Comparison of ENCODE assay signal across 12 cellular contexts in the genomic region with DNA sequence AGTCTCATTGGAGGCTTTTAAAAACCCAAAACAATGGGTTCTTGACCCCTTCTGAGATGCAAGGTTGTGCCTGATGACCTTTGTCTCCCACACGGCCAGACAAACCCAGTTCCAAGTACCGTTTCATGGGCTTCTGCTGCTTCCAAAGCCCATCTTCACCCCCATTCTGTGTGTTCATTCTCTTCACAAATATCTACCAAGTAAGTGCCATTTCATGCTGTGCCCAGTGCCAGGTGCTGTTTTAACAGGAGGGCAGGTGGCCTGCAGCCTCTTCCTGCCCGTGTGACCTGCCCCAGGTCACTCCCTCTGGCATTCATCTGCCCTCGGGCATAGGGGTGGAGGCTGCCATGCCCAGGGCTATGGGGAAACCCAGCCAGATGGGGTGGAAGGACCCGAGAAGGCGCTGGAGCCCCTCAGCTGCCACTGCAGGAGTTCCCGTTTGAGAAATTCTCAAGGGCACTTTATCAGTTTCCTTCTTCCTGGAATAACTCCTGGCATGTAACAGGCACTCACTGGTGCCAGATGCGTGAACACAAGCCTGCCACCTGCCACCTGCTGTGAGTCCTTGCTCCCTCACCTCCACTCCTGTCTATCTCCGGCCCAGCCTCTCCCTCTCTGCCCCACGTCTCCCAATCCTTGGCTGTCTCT. TPM values are rescaled to one million over a fixed set of nuclear protein-coding genes. Genes with fewer than 3 reads are reported as not detected.
DNase-seq lines count a peak whose midpoint lies in the region; ATAC-seq and TF ChIP-seq lines count a peak whose summit lies in the region.
"Had no signal": no experiment of that assay in that cellular context is flagged by ENCODE, and none has a peak within 500 bp of the region (broad histone marks: within the 10 kb centered on the region; RNA-seq: fewer than 3 reads in every experiment).

No MANE protein-coding gene starts in this region.

- intact Hi-C loops in activated CD8-positive, alpha-beta T cell treated with anti-CD3 and anti-CD28 coated beads for 36 hours (cut with micrococcal nuclease): loop anchor here (10.0 kb wide), 2 partner anchors 113 to 203 kb away; a partner anchor contains a TSS

- CTCF ChIA-PET in activated CD8-positive, alpha-beta T cell treated with anti-CD3 and anti-CD28 coated beads for 36 hours (lab: Charles Lee): no interaction called here

- TF ChIP-seq CTCF in activated CD8-positive, alpha-beta T cell treated with anti-CD3 and anti-CD28 coated beads for 36 hours (IDR thresholded peaks at IDR 0.05): no peak

- H3K36me3 Mint-ChIP-seq in activated CD8-positive, alpha-beta T cell treated with anti-CD3 and anti-CD28 coated beads for 36 hours (ENCODE audit: low read depth): peaks cover 10% of the 10 kb centered on the region
- H3K36me3 Mint-ChIP-seq in stimulated activated memory B cell treated with anti-CD40 and anti-IgM and Interleukin-4, amounts not matched to agents 10 μg/mL and 1 μg/mL and 100 μg/mL, for 72 hours: peaks cover 45% of the 10 kb centered on the region

- ATAC-seq in activated CD8-positive, alpha-beta T cell treated with anti-CD3 and anti-CD28 coated beads for 36 hours: no peak
- ATAC-seq in left lobe of liver: peak; percentile 59
- no peak for ATAC-seq in stimulated activated memory B cell treated with anti-CD40 and anti-IgM and Interleukin-4, amounts not matched to agents 10 μg/mL and 1 μg/mL and 100 μg/mL, for 72 hours
- no peak for ATAC-seq in GM19395 (IDR thresholded peaks at IDR 0.05; ENCODE audit: unreplicated experiment)

- DNase-seq in DMS153 (lab: John Stamatoyannopoulos, UW): peak; percentile 58
- DNase-seq in DMS153 treated with DMSO at 0.1 percent for 48 hours (lab: John Stamatoyannopoulos, UW; ENCODE audit: unreplicated experiment): no peak
- DNase-seq in activated CD8-positive, alpha-beta T cell treated with anti-CD3 and anti-CD28 coated beads for 36 hours: no peak
- DNase-seq in left lobe of liver (ENCODE audit: low spot score): peak; percentile 64
- no peak for DNase-seq in C1 segment of cervical spinal cord (lab: John Stamatoyannopoulos, UW)
- DNase-seq in NCI-H2227 treated with DMSO at 0.1 percent for 48 hours (lab: John Stamatoyannopoulos, UW): no peak
- DNase-seq: 8988T; effector memory CD4-positive, alpha-beta T cell; mesendoderm; NCI-H1092 treated with DMSO at 0.1 percent for 48 hours had no signal

- H3K4me1 Mint-ChIP-seq in activated CD8-positive, alpha-beta T cell treated with anti-CD3 and anti-CD28 coated beads for 36 hours (ENCODE audit: low read depth): peaks cover 33% of the 10 kb centered on the region
- peaks cover 68% of the 10 kb centered on the region for H3K4me1 Mint-ChIP-seq in stimulated activated memory B cell treated with anti-CD40 and anti-IgM and Interleukin-4, amounts not matched to agents 10 μg/mL and 1 μg/mL and 100 μg/mL, for 72 hours

- no peaks in the 10 kb centered on the region for H3K9me3 Mint-ChIP-seq in activated CD8-positive, alpha-beta T cell treated with anti-CD3 and anti-CD28 coated beads for 36 hours
- no peaks in the 10 kb centered on the region for H3K9me3 Mint-ChIP-seq in stimulated activated memory B cell treated with anti-CD40 and anti-IgM and Interleukin-4, amounts not matched to agents 10 μg/mL and 1 μg/mL and 100 μg/mL, for 72 hours

- H3K27ac Mint-ChIP-seq in activated CD8-positive, alpha-beta T cell treated with anti-CD3 and anti-CD28 coated beads for 36 hours: peak overlapping the region; percentile 18
- peak overlapping the region; percentile 89 for H3K27ac Mint-ChIP-seq in stimulated activated memory B cell treated with anti-CD40 and anti-IgM and Interleukin-4, amounts not matched to agents 10 μg/mL and 1 μg/mL and 100 μg/mL, for 72 hours

- no peak overlapping the region for H3K4me3 Mint-ChIP-seq in activated CD8-positive, alpha-beta T cell treated with anti-CD3 and anti-CD28 coated beads for 36 hours
- no peak overlapping the region for H3K4me3 Mint-ChIP-seq in stimulated activated memory B cell treated with anti-CD40 and anti-IgM and Interleukin-4, amounts not matched to agents 10 μg/mL and 1 μg/mL and 100 μg/mL, for 72 hours

- H3K27me3 Mint-ChIP-seq in activated CD8-positive, alpha-beta T cell treated with anti-CD3 and anti-CD28 coated beads for 36 hours: no peaks in the 10 kb centered on the region
- no peaks in the 10 kb centered on the region for H3K27me3 Mint-ChIP-seq in stimulated activated memory B cell treated with anti-CD40 and anti-IgM and Interleukin-4, amounts not matched to agents 10 μg/mL and 1 μg/mL and 100 μg/mL, for 72 hours

- POLR2A ChIA-PET in activated CD8-positive, alpha-beta T cell treated with anti-CD3 and anti-CD28 coated beads for 36 hours (lab: Charles Lee): no interaction called here

RNA-seq across cellular contexts. Expression of a gene that starts 12.5 kb away (rescaled TPM):
- 10 to 100 TPM; 19.6 to 22.7 TPM for total RNA-seq in activated CD8-positive, alpha-beta T cell treated with anti-CD3 and anti-CD28 coated beads for 36 hours
- 30.9 TPM for total RNA-seq in left lobe of liver

RNA-seq across cellular contexts. Expression of a gene that starts 41.5 kb away (rescaled TPM):
- total RNA-seq in activated CD8-positive, alpha-beta T cell treated with anti-CD3 and anti-CD28 coated beads for 36 hours: not detected
- not detected for total RNA-seq in left lobe of liver

RNA-seq across cellular contexts. Expression of a gene that starts 57.2 kb away (rescaled TPM):
- not detected for total RNA-seq in activated CD8-positive, alpha-beta T cell treated with anti-CD3 and anti-CD28 coated beads for 36 hours
- not detected for total RNA-seq in left lobe of liver

Comparison
In these comparisons a context has a peak if more than half of its experiments do, and no peak if none do; other contexts are left out.
1. DNase-seq: peak in DMS153 (single experiment) and left lobe of liver (single experiment); none in DMS153 treated with DMSO at 0.1 percent for 48 hours (single experiment), activated CD8-positive, alpha-beta T cell treated with anti-CD3 and anti-CD28 coated beads for 36 hours (single experiment), C1 segment of cervical spinal cord (0 of 14) and NCI-H2227 treated with DMSO at 0.1 percent for 48 hours (single experiment).